In the genomic region with DNA sequence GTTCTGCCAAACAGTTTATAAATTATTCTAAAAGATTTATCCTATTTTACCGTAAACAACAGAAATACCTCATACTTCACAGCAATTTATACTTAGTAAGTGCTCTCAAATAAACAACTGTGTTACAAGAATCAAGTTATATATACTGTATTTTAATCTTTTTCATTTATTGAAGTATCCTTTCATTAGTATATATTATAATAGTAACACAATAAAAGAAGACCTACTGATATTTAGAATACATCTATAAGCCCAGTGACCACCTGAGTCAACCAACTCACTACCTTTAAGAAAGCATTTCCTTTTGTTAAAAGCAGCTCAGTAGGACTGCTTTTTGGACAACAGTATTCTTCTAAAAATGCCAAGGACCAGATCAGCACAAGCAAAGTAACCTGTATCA, we compare ENCODE assay signal across 30 cellular contexts.
"Had no signal": no experiment of that assay in that cellular context is flagged by ENCODE, and none has a peak within 500 bp of the region (broad histone marks: within the 10 kb centered on the region; RNA-seq: fewer than 3 reads in every experiment).

No MANE protein-coding gene starts in this region.

- H3K9me3 Mint-ChIP-seq: activated CD4-positive, alpha-beta memory T cell treated with anti-CD3 and anti-CD28 coated beads, Interleukin-2, amount 10 ng/mL, durations not matched to agents 7 days and 5 days; activated CD4-positive, alpha-beta T cell treated with anti-CD3 and anti-CD28 coated beads, Interleukin-2, amount 10 ng/mL, durations not matched to agents 7 days and 5 days; activated naive CD4-positive, alpha-beta T cell treated with anti-CD3 and anti-CD28 coated beads, Interleukin-2, amount 10 ng/mL, durations not matched to agents 7 days and 5 days; activated naive CD4-positive, alpha-beta T cell treated with anti-CD3 and anti-CD28 coated beads, Interleukin-2, amount 50 U/mL, for 24 hours; activated naive CD8-positive, alpha-beta T cell treated with anti-CD3 and anti-CD28 coated beads, Interleukin-2, amount 10 ng/mL, durations not matched to agents 7 days and 5 days; activated naive CD8-positive, alpha-beta T cell treated with anti-CD3 and anti-CD28 coated beads, Interleukin-2, amount 50 U/mL, for 24 hours; activated T-cell treated with anti-CD3 and anti-CD28 coated beads, Interleukin-2, amount 50 U/mL, for 24 hours; activated T-helper 2 cell treated with anti-CD3 and anti-CD28 coated beads, Interferon-gamma antibody, Interleukin-2, Interleukin-4, amounts not matched to agents 10 μg/mL and 5 μg/mL and 100 μg/mL, durations not matched to agents 14 hours and 24 hours and 36 hours; brain; T-helper 1 cell treated with Interleukin-12 subunit alpha and Interleukin-12 subunit beta and Interleukin-4 antibody, amounts not matched to agents 30 μg/mL and 1 μg/mL, for 36 hours; T-helper 2 cell treated with Interferon-gamma antibody and Interleukin-4, amounts not matched to agents 5 μg/mL and 100 μg/mL, for 36 hours; WTC11 had no signal

- H3K4me3 ChIP-seq: ascending aorta had no signal

- H3K27me3 ChIP-seq: ascending aorta had no signal

- DNase-seq: activated CD4-positive, alpha-beta memory T cell treated with anti-CD3 and anti-CD28 coated beads, Interleukin-2, amount 10 ng/mL, durations not matched to agents 7 days and 5 days; activated CD4-positive, alpha-beta T cell treated with anti-CD3 and anti-CD28 coated beads for 1 hour; activated CD4-positive, alpha-beta T cell treated with anti-CD3 and anti-CD28 coated beads, Interleukin-2, amount 10 ng/mL, durations not matched to agents 7 days and 5 days; activated CD4-positive, CD25-positive, alpha-beta regulatory T cell; activated CD8-positive, alpha-beta memory T cell treated with anti-CD3 and anti-CD28 coated beads for 24 hours; activated CD8-positive, alpha-beta memory T cell treated with anti-CD3 and anti-CD28 coated beads, Interleukin-2, amount 10 ng/mL, durations not matched to agents 7 days and 5 days; activated CD8-positive, alpha-beta memory T cell treated with anti-CD3 and anti-CD28 coated beads, Interleukin-2, amount 50 U/mL, for 48 hours; activated CD8-positive, alpha-beta T cell treated with anti-CD3 and anti-CD28 coated beads, Interleukin-2, amount 10 ng/mL, durations not matched to agents 7 days and 5 days; activated effector memory CD4-positive, alpha-beta T cell treated with Interleukin-2 at 50 U/mL for 16 hours; activated gamma-delta T cell; activated naive CD4-positive, alpha-beta T cell treated with anti-CD3 and anti-CD28 coated beads, Interleukin-2, amount 10 ng/mL, durations not matched to agents 7 days and 5 days; activated naive CD4-positive, alpha-beta T cell treated with Interleukin-2 at 50 U/mL for 16 hours; activated naive CD8-positive, alpha-beta T cell treated with anti-CD3 and anti-CD28 coated beads, Interleukin-2, amount 10 ng/mL, durations not matched to agents 7 days and 5 days; activated naive CD8-positive, alpha-beta T cell treated with anti-CD3 and anti-CD28 coated beads, Interleukin-2, amount 50 U/mL, for 24 hours; activated T-cell treated with anti-CD3 and anti-CD28 coated beads, Interleukin-2, amount 50 U/mL, for 24 hours; amygdala; anterior cingulate cortex; central memory CD4-positive, alpha-beta T cell; cerebellar nuclear complex; T-helper 9 cell; WERI-Rb-1 had no signal

- H3K9me3 ChIP-seq: ascending aorta had no signal

- H3K4me3 Mint-ChIP-seq: activated CD4-positive, alpha-beta memory T cell treated with anti-CD3 and anti-CD28 coated beads, Interleukin-2, amount 10 ng/mL, durations not matched to agents 7 days and 5 days; activated CD4-positive, alpha-beta T cell treated with anti-CD3 and anti-CD28 coated beads for 36 hours; activated CD4-positive, alpha-beta T cell treated with anti-CD3 and anti-CD28 coated beads, Interleukin-2, amount 10 ng/mL, durations not matched to agents 7 days and 5 days; activated CD8-positive, alpha-beta memory T cell treated with anti-CD3 and anti-CD28 coated beads, Interleukin-2, amount 10 ng/mL, durations not matched to agents 7 days and 5 days; activated CD8-positive, alpha-beta T cell treated with anti-CD3 and anti-CD28 coated beads, Interleukin-2, amount 10 ng/mL, durations not matched to agents 7 days and 5 days; activated naive CD4-positive, alpha-beta T cell treated with anti-CD3 and anti-CD28 coated beads, Interleukin-2, amount 10 ng/mL, durations not matched to agents 7 days and 5 days; activated naive CD4-positive, alpha-beta T cell treated with anti-CD3 and anti-CD28 coated beads, Interleukin-2, amount 50 U/mL, for 24 hours; activated naive CD8-positive, alpha-beta T cell; activated naive CD8-positive, alpha-beta T cell treated with anti-CD3 and anti-CD28 coated beads, Interleukin-2, amount 10 ng/mL, durations not matched to agents 7 days and 5 days; activated naive CD8-positive, alpha-beta T cell treated with anti-CD3 and anti-CD28 coated beads, Interleukin-2, amount 50 U/mL, for 24 hours; activated T-cell treated with anti-CD3 and anti-CD28 coated beads, Interleukin-2, amount 50 U/mL, for 24 hours; T-helper 1 cell treated with Interleukin-12 subunit alpha and Interleukin-12 subunit beta and Interleukin-4 antibody, amounts not matched to agents 30 μg/mL and 1 μg/mL, for 36 hours; T-helper 2 cell treated with Interferon-gamma antibody and Interleukin-4, amounts not matched to agents 5 μg/mL and 100 μg/mL, for 36 hours; WTC11 had no signal

- H3K27ac Mint-ChIP-seq: activated CD4-positive, alpha-beta memory T cell treated with anti-CD3 and anti-CD28 coated beads, Interleukin-2, amount 10 ng/mL, durations not matched to agents 7 days and 5 days; activated CD4-positive, alpha-beta T cell treated with anti-CD3 and anti-CD28 coated beads for 36 hours; activated CD4-positive, alpha-beta T cell treated with anti-CD3 and anti-CD28 coated beads, Interleukin-2, amount 10 ng/mL, durations not matched to agents 7 days and 5 days; activated CD8-positive, alpha-beta memory T cell treated with anti-CD3 and anti-CD28 coated beads, Interleukin-2, amount 10 ng/mL, durations not matched to agents 7 days and 5 days; activated CD8-positive, alpha-beta T cell treated with anti-CD3 and anti-CD28 coated beads, Interleukin-2, amount 10 ng/mL, durations not matched to agents 7 days and 5 days; activated naive CD4-positive, alpha-beta T cell treated with anti-CD3 and anti-CD28 coated beads, Interleukin-2, amount 10 ng/mL, durations not matched to agents 7 days and 5 days; activated naive CD4-positive, alpha-beta T cell treated with anti-CD3 and anti-CD28 coated beads, Interleukin-2, amount 50 U/mL, for 24 hours; activated naive CD8-positive, alpha-beta T cell treated with anti-CD3 and anti-CD28 coated beads, Interleukin-2, amount 10 ng/mL, durations not matched to agents 7 days and 5 days; activated naive CD8-positive, alpha-beta T cell treated with anti-CD3 and anti-CD28 coated beads, Interleukin-2, amount 50 U/mL, for 24 hours; activated T-helper 2 cell treated with anti-CD3 and anti-CD28 coated beads, Interferon-gamma antibody, Interleukin-2, Interleukin-4, amounts not matched to agents 10 μg/mL and 5 μg/mL and 100 μg/mL, durations not matched to agents 14 hours and 24 hours and 36 hours; brain; T-helper 1 cell treated with Interleukin-12 subunit alpha and Interleukin-12 subunit beta and Interleukin-4 antibody, amounts not matched to agents 30 μg/mL and 1 μg/mL, for 36 hours; T-helper 2 cell treated with Interferon-gamma antibody and Interleukin-4, amounts not matched to agents 5 μg/mL and 100 μg/mL, for 36 hours had no signal

- ATAC-seq: activated CD8-positive, alpha-beta T cell treated with anti-CD3 and anti-CD28 coated beads, Interleukin-2, amount 10 ng/mL, durations not matched to agents 7 days and 5 days; WTC11 had no signal

- H3K27ac ChIP-seq: ascending aorta, WERI-Rb-1 had no signal

- H3K27me3 Mint-ChIP-seq: activated CD4-positive, alpha-beta memory T cell treated with anti-CD3 and anti-CD28 coated beads, Interleukin-2, amount 10 ng/mL, durations not matched to agents 7 days and 5 days; activated CD4-positive, alpha-beta T cell treated with anti-CD3 and anti-CD28 coated beads for 36 hours; activated CD4-positive, alpha-beta T cell treated with anti-CD3 and anti-CD28 coated beads, Interleukin-2, amount 10 ng/mL, durations not matched to agents 7 days and 5 days; activated CD8-positive, alpha-beta memory T cell treated with anti-CD3 and anti-CD28 coated beads, Interleukin-2, amount 10 ng/mL, durations not matched to agents 7 days and 5 days; activated naive CD4-positive, alpha-beta T cell treated with anti-CD3 and anti-CD28 coated beads, Interleukin-2, amount 10 ng/mL, durations not matched to agents 7 days and 5 days; activated naive CD4-positive, alpha-beta T cell treated with anti-CD3 and anti-CD28 coated beads, Interleukin-2, amount 50 U/mL, for 24 hours; activated naive CD8-positive, alpha-beta T cell; activated naive CD8-positive, alpha-beta T cell treated with anti-CD3 and anti-CD28 coated beads, Interleukin-2, amount 10 ng/mL, durations not matched to agents 7 days and 5 days; activated naive CD8-positive, alpha-beta T cell treated with anti-CD3 and anti-CD28 coated beads, Interleukin-2, amount 50 U/mL, for 24 hours; activated T-cell treated with anti-CD3 and anti-CD28 coated beads, Interleukin-2, amount 50 U/mL, for 24 hours; brain had no signal
